ENCODE assay signal across 18 cellular contexts in genomic region chr16:83915081-83915480, GRCh38. TPM values are rescaled to one million over a fixed set of nuclear protein-coding genes. Genes with fewer than 3 reads are reported as not detected.
DNase-seq lines count a peak whose midpoint lies in the region; ATAC-seq, FAIRE-seq and TF ChIP-seq lines count a peak whose summit lies in the region.
"Had no signal": no experiment of that assay in that cellular context is flagged by ENCODE, and none has a peak within 500 bp of the region (broad histone marks: within the 10 kb centered on the region; RNA-seq: fewer than 3 reads in every experiment).

No MANE protein-coding gene starts in this region.

- intact Hi-C loops in posterior vena cava (cut with DNase I) = no loop called here
- intact Hi-C loops in HepG2 (cut with micrococcal nuclease; ENCODE audit: unreplicated experiment) = no loop called here

- no peak for TF ChIP-seq RAD21 in HepG2 (CRISPR knock-in tag; IDR thresholded peaks at IDR 0.05)

- no peak for FAIRE-seq in HepG2 (lab: Jason Lieb, UNC)
- FAIRE-seq: A549, GM19239 had no signal

- H3K79me2 ChIP-seq in HepG2 (ENCODE audit: insufficient read depth, low read length) = no peaks in the 10 kb centered on the region

- DNase-seq in GM13976 (ENCODE audit: low spot score) (peak; percentile 19), islet precursor cell (peak; percentile 44), posterior vena cava (ENCODE audit: low spot score) (peak; percentile 72), DMS53 treated with DMSO at 0.1 percent for 48 hours (lab: John Stamatoyannopoulos, UW; ENCODE audit: unreplicated experiment) (no peak), NCI-H82 treated with DMSO at 0.1 percent for 48 hours (lab: John Stamatoyannopoulos, UW; ENCODE audit: unreplicated experiment) (no peak), HepG2 (ENCODE audit: low spot score) (no peak)
- DNase-seq: AML-193; CD8-positive, alpha-beta memory T cell; COR-L47; DMS153; DMS79 treated with DMSO at 0.1 percent for 48 hours; GF-D8 had no signal

- no peak for TF ChIP-seq EP300 in HepG2 (IDR thresholded peaks at IDR 0.05; ENCODE audit: low read depth in 2 of 2, low read length in 2 of 2)
- TF ChIP-seq EP300 in HepG2 (CRISPR knock-in tag; IDR thresholded peaks at IDR 0.05; ENCODE audit: borderline replicate concordance) = no peak

- POLR2A ChIA-PET in HepG2 (lab: Yijun Ruan, JAX) = no interaction called here

- no peak for TF ChIP-seq POLR2A in HepG2 (IDR thresholded peaks at IDR 0.05; ENCODE audit: insufficient read depth in 1 of 2, low read depth in 2 of 2, low read length in 2 of 2)

- WGBS in HepG2 (ENCODE audit: low lambda C conversion rate) = 97% methylated on average over 22 of the region's 22 CpGs

- in situ Hi-C loops in GM13976 (cut with MboI; ENCODE audit: low sequenced_read_pairs, unreplicated experiment) = no loop called here
- in situ Hi-C loops in HepG2 (cut with HindIII; ENCODE audit: extremely low pct_ligation_motif_present, low pct_unique_long_range_greater_than_20kb) = no loop called here

- H3K4me2 ChIP-seq in BLaER1 (peak overlapping the region; percentile 56), HepG2 (ENCODE audit: low read depth, low read length) (no peak overlapping the region)
- H3K4me2 ChIP-seq: A549 had no signal

- BruUV-seq in HepG2 (replicated peaks; lab: Mats Ljungman, UMichigan) = no TSS peak

- TF ChIP-seq CTCF in GM13976 (IDR thresholded peaks at IDR 0.05; ENCODE audit: borderline replicate concordance, control extremely low read depth, extremely low read depth, insufficient read depth, missing control alignments) (no peak), HepG2 (CRISPR knock-in tag; IDR thresholded peaks at IDR 0.05) (no peak)

- ATAC-seq in HepG2 = no peak
- ATAC-seq: A549 had no signal

- H3K9me3 ChIP-seq in BLaER1 = no peaks in the 10 kb centered on the region
- H3K9me3 ChIP-seq in HepG2 (ENCODE audit: low read length) = no peaks in the 10 kb centered on the region
- H3K9me3 ChIP-seq: A549, HAP-1 had no signal

- H2AFZ ChIP-seq in HepG2 (ENCODE audit: low read length) = no peak overlapping the region

- H3K27ac ChIP-seq in BLaER1 (peak overlapping the region; percentile 30; the same call in 1 of the 2 replicates), HepG2 (ENCODE audit: extremely low read length, insufficient read depth, low read length) (no peak overlapping the region)
- H3K27ac ChIP-seq: 22Rv1, A549 had no signal

- peaks cover 94% of the 10 kb centered on the region for H3K36me3 ChIP-seq in BLaER1
- H3K36me3 ChIP-seq in HepG2 (replicated peaks in 1 of 2; ENCODE audit: control insufficient read depth in 1 of 2, insufficient read depth in 2 of 2, low read length in 2 of 2) = peaks cover 24 to 41% of the 10 kb centered on the region in 2 experiments

- H3K27me3 ChIP-seq in BLaER1 = no peaks in the 10 kb centered on the region
- no peaks in the 10 kb centered on the region for H3K27me3 ChIP-seq in HepG2 (ENCODE audit: control insufficient read depth in 1 of 2, insufficient read depth in 2 of 2, low read length in 2 of 2)

- H3K9ac ChIP-seq in BLaER1 (no peak overlapping the region), HepG2 (ENCODE audit: insufficient read depth, low read depth, low read length) (no peak overlapping the region)

- peaks cover 28% of the 10 kb centered on the region; the same call in 1 of the 2 replicates for H4K20me1 ChIP-seq in BLaER1
- no peaks in the 10 kb centered on the region; the same call in 1 of the 2 replicates for H4K20me1 ChIP-seq in HepG2 (ENCODE audit: insufficient read depth, low read length)

- H3K4me3 ChIP-seq in BLaER1 (no peak overlapping the region), HepG2 (replicated peaks in 1 of 3; ENCODE audit: insufficient read depth in 1 of 3, low read depth in 2 of 3, low read length in 3 of 3) (no peak overlapping the region)
- H3K4me3 ChIP-seq: A549, HAP-1 had no signal

- H3K4me1 ChIP-seq in BLaER1 = peaks cover 14% of the 10 kb centered on the region
- H3K4me1 ChIP-seq in HepG2 (ENCODE audit: insufficient read depth, low read length) = no peaks in the 10 kb centered on the region
- H3K4me1 ChIP-seq: A549 had no signal

- CTCF ChIA-PET in HepG2 (lab: Yijun Ruan, JAX; ENCODE audit: low intra/inter-chr PET ratio, low total read pairs) = no interaction called here

RNA-seq across cellular contexts. Expression of gene MLYCD, which starts 16.2 kb away (rescaled TPM):
- total RNA-seq in posterior vena cava = 1 to 10 TPM; 5.5 TPM
- 2.8 and 4.0 TPM in 2 replicates for total RNA-seq in HepG2 (2016; rRNA removed; fragmentation: Illumina TruSeq; extraction: Trizol)
- total RNA-seq in HepG2 (2016; cell fraction: cytosol; rRNA removed; fragmentation: Illumina TruSeq; extraction: Trizol; ENCODE audit: low read depth) = 0.79 and 0.91 TPM in 2 replicates
- total RNA-seq in HepG2 (2016; cell fraction: insoluble cytoplasmic fraction; rRNA removed; fragmentation: Illumina TruSeq; extraction: Trizol) = 2.6 and 3.4 TPM in 2 replicates
- 1.7 and 1.9 TPM in 2 replicates for total RNA-seq in HepG2 (2016; cell fraction: membrane; rRNA removed; fragmentation: Illumina TruSeq; extraction: Trizol)
- total RNA-seq in HepG2 (2016; cell fraction: nucleus; rRNA removed; fragmentation: Illumina TruSeq; extraction: Trizol) = 3.8 and 4.8 TPM in 2 replicates
- 1.8 and 2.0 TPM in 2 replicates for polyA plus RNA-seq in HepG2 (2011; rRNA removed)
- 1.4 and 1.5 TPM in 2 replicates for polyA plus RNA-seq in HepG2 (2011; cell fraction: cytosol; rRNA removed)
- polyA plus RNA-seq in HepG2 (2011; cell fraction: nucleus; rRNA removed) = 5.0 and 5.9 TPM in 2 replicates
- 1.5 and 2.0 TPM in 2 replicates for polyA plus RNA-seq in HepG2 (2012)
- polyA plus RNA-seq in HepG2 (2016; cell fraction: cytosol; fragmentation: Illumina TruSeq; extraction: Trizol; ENCODE audit: low read depth) = 0.28 and 0.36 TPM in 2 replicates
- polyA plus RNA-seq in HepG2 (2016; cell fraction: insoluble cytoplasmic fraction; fragmentation: Illumina TruSeq; extraction: Trizol; ENCODE audit: low read depth) = 3.1 and 3.6 TPM in 2 replicates
- 0.69 and 0.76 TPM in 2 replicates for polyA plus RNA-seq in HepG2 (2016; cell fraction: membrane; fragmentation: Illumina TruSeq; extraction: Trizol; ENCODE audit: low read depth)
- polyA plus RNA-seq in HepG2 (2016; cell fraction: nucleus; fragmentation: Illumina TruSeq; extraction: Trizol; ENCODE audit: insufficient read depth, low read depth) = 4.2 and 4.4 TPM in 2 replicates
- 1.8 and 5.1 TPM in 2 replicates for polyA minus RNA-seq in HepG2 (2011; rRNA and poly(A)+ RNA removed; ENCODE audit: low replicate concordance)
- polyA minus RNA-seq in HepG2 (2011; cell fraction: cytosol; rRNA and poly(A)+ RNA removed) = 0.79 and 1.4 TPM in 2 replicates
- polyA minus RNA-seq in HepG2 (2011; cell fraction: nucleus; rRNA and poly(A)+ RNA removed) = 8.5 and 8.8 TPM in 2 replicates

RNA-seq across cellular contexts. Expression of gene OSGIN1, which starts 38.0 kb away (rescaled TPM):
- total RNA-seq in posterior vena cava = 1 to 10 TPM; 6.2 to 6.8 TPM
- total RNA-seq in HepG2 (2016; rRNA removed; fragmentation: Illumina TruSeq; extraction: Trizol) = 18.1 and 27.1 TPM in 2 replicates
- 11.4 and 11.5 TPM in 2 replicates for total RNA-seq in HepG2 (2016; cell fraction: cytosol; rRNA removed; fragmentation: Illumina TruSeq; extraction: Trizol; ENCODE audit: low read depth)
- 18.2 and 24.7 TPM in 2 replicates for total RNA-seq in HepG2 (2016; cell fraction: insoluble cytoplasmic fraction; rRNA removed; fragmentation: Illumina TruSeq; extraction: Trizol)
- total RNA-seq in HepG2 (2016; cell fraction: membrane; rRNA removed; fragmentation: Illumina TruSeq; extraction: Trizol) = 21.9 and 22.1 TPM in 2 replicates
- total RNA-seq in HepG2 (2016; cell fraction: nucleus; rRNA removed; fragmentation: Illumina TruSeq; extraction: Trizol) = 32.7 and 36.4 TPM in 2 replicates
- polyA plus RNA-seq in HepG2 (2011; rRNA removed) = 20.5 and 26.5 TPM in 2 replicates
- polyA plus RNA-seq in HepG2 (2011; cell fraction: cytosol; rRNA removed) = 14.6 and 23.2 TPM in 2 replicates
- 50.0 and 59.1 TPM in 2 replicates for polyA plus RNA-seq in HepG2 (2011; cell fraction: nucleus; rRNA removed)
- polyA plus RNA-seq in HepG2 (2012) = 20.8 and 24.1 TPM in 2 replicates
- polyA plus RNA-seq in HepG2 (2016; cell fraction: cytosol; fragmentation: Illumina TruSeq; extraction: Trizol; ENCODE audit: low read depth) = 5.0 and 5.2 TPM in 2 replicates
- polyA plus RNA-seq in HepG2 (2016; cell fraction: insoluble cytoplasmic fraction; fragmentation: Illumina TruSeq; extraction: Trizol; ENCODE audit: low read depth) = 24.2 and 30.6 TPM in 2 replicates
- polyA plus RNA-seq in HepG2 (2016; cell fraction: membrane; fragmentation: Illumina TruSeq; extraction: Trizol; ENCODE audit: low read depth) = 6.9 and 8.0 TPM in 2 replicates
- polyA plus RNA-seq in HepG2 (2016; cell fraction: nucleus; fragmentation: Illumina TruSeq; extraction: Trizol; ENCODE audit: insufficient read depth, low read depth) = 47.7 and 49.4 TPM in 2 replicates
- 5.0 and 29.3 TPM in 2 replicates for polyA minus RNA-seq in HepG2 (2011; rRNA and poly(A)+ RNA removed; ENCODE audit: low replicate concordance)
- 11.4 and 16.2 TPM in 2 replicates for polyA minus RNA-seq in HepG2 (2011; cell fraction: cytosol; rRNA and poly(A)+ RNA removed)
- polyA minus RNA-seq in HepG2 (2011; cell fraction: nucleus; rRNA and poly(A)+ RNA removed) = 49.3 and 51.1 TPM in 2 replicates

RNA-seq across cellular contexts. Expression of gene NECAB2, which starts 53.0 kb away (rescaled TPM):
- 1 to 10 TPM in 1 of 2 donors, under 1 TPM in 1; 0.71 to 3.0 TPM for total RNA-seq in posterior vena cava
- total RNA-seq in HepG2 (2016; rRNA removed; fragmentation: Illumina TruSeq; extraction: Trizol) = 0.49 TPM in 1 of 2 replicates, not detected in the other
- total RNA-seq in HepG2 (2016; cell fraction: cytosol; rRNA removed; fragmentation: Illumina TruSeq; extraction: Trizol; ENCODE audit: low read depth) = not detected in 2 replicates
- not detected in 2 replicates for total RNA-seq in HepG2 (2016; cell fraction: insoluble cytoplasmic fraction; rRNA removed; fragmentation: Illumina TruSeq; extraction: Trizol)
- not detected in 2 replicates for total RNA-seq in HepG2 (2016; cell fraction: membrane; rRNA removed; fragmentation: Illumina TruSeq; extraction: Trizol)
- not detected in 2 replicates for total RNA-seq in HepG2 (2016; cell fraction: nucleus; rRNA removed; fragmentation: Illumina TruSeq; extraction: Trizol)
- 0.21 TPM in 1 of 2 replicates, not detected in the other for polyA plus RNA-seq in HepG2 (2011; rRNA removed)
- polyA plus RNA-seq in HepG2 (2011; cell fraction: cytosol; rRNA removed) = 0.05 TPM in 1 of 2 replicates, not detected in the other
- 0.77 and 1.2 TPM in 2 replicates for polyA plus RNA-seq in HepG2 (2011; cell fraction: nucleus; rRNA removed)
- polyA plus RNA-seq in HepG2 (2012) = not detected in 2 replicates
- polyA plus RNA-seq in HepG2 (2016; cell fraction: cytosol; fragmentation: Illumina TruSeq; extraction: Trizol; ENCODE audit: low read depth) = not detected in 2 replicates
- not detected in 2 replicates for polyA plus RNA-seq in HepG2 (2016; cell fraction: insoluble cytoplasmic fraction; fragmentation: Illumina TruSeq; extraction: Trizol; ENCODE audit: low read depth)
- polyA plus RNA-seq in HepG2 (2016; cell fraction: membrane; fragmentation: Illumina TruSeq; extraction: Trizol; ENCODE audit: low read depth) = not detected in 2 replicates
- not detected in 2 replicates for polyA plus RNA-seq in HepG2 (2016; cell fraction: nucleus; fragmentation: Illumina TruSeq; extraction: Trizol; ENCODE audit: insufficient read depth, low read depth)
- 0.21 TPM in 1 of 2 replicates, not detected in the other for polyA minus RNA-seq in HepG2 (2011; rRNA and poly(A)+ RNA removed; ENCODE audit: low replicate concordance)
- not detected in 2 replicates for polyA minus RNA-seq in HepG2 (2011; cell fraction: cytosol; rRNA and poly(A)+ RNA removed)
- polyA minus RNA-seq in HepG2 (2011; cell fraction: nucleus; rRNA and poly(A)+ RNA removed) = 0.62 TPM in 1 of 2 replicates, not detected in the other
- total RNA-seq: CD8-positive, alpha-beta memory T cell; HT-29 had no signal
- polyA plus RNA-seq: CD8-positive, alpha-beta memory T cell had no signal

Comparison
In these comparisons a context has a peak if more than half of its experiments do, and no peak if none do; other contexts are left out.
1. DNase-seq: peak in GM13976 (single experiment), islet precursor cell (single experiment) and posterior vena cava (single experiment); none in DMS53 treated with DMSO at 0.1 percent for 48 hours (single experiment), NCI-H82 treated with DMSO at 0.1 percent for 48 hours (single experiment) and HepG2 (single experiment).